In genomic region chr14:90402009-90402408, GRCh38 we compare ENCODE assay signal across 13 cellular contexts. TPM values are rescaled to one million over a fixed set of nuclear protein-coding genes. Genes with fewer than 3 reads are reported as not detected.
DNase-seq lines count a peak whose midpoint lies in the region; ATAC-seq lines count a peak whose summit lies in the region.
"Had no signal": no experiment of that assay in that cellular context is flagged by ENCODE, and none has a peak within 500 bp of the region (broad histone marks: within the 10 kb centered on the region; RNA-seq: fewer than 3 reads in every experiment).

No MANE protein-coding gene starts in this region.

- peaks cover 84% of the 10 kb centered on the region for H3K36me3 Mint-ChIP-seq in activated CD4-positive, alpha-beta T cell treated with anti-CD3 and anti-CD28 coated beads, Interleukin-2, amount 10 ng/mL, durations not matched to agents 7 days and 5 days (ENCODE audit: low read depth)
- H3K36me3 Mint-ChIP-seq in stimulated activated effector memory CD8-positive, alpha-beta T cell treated with anti-CD3 and anti-CD28 coated beads, Interleukin-12 subunit alpha, Interleukin-12 subunit beta, amount 100 ng/mL, for 72 hours = peaks cover 100% of the 10 kb centered on the region

- no peaks in the 10 kb centered on the region for H3K27me3 ChIP-seq in esophagus (ENCODE audit: control insufficient read depth in 1 of 2, insufficient read depth in 2 of 2, low read length in 2 of 2)

- WGBS in esophagus, 2 donors = 76 to 77% methylated on average over 7 of the region's 7 CpGs

- H3K27ac Mint-ChIP-seq in activated CD4-positive, alpha-beta T cell treated with anti-CD3 and anti-CD28 coated beads, Interleukin-2, amount 10 ng/mL, durations not matched to agents 7 days and 5 days = peak overlapping the region; percentile 81
- H3K27ac Mint-ChIP-seq in stimulated activated effector memory CD8-positive, alpha-beta T cell treated with anti-CD3 and anti-CD28 coated beads, Interleukin-12 subunit alpha, Interleukin-12 subunit beta, amount 100 ng/mL, for 72 hours = peak overlapping the region; percentile 99
- H3K27ac Mint-ChIP-seq: nephron had no signal

- H3K4me1 Mint-ChIP-seq in activated CD4-positive, alpha-beta T cell treated with anti-CD3 and anti-CD28 coated beads, Interleukin-2, amount 10 ng/mL, durations not matched to agents 7 days and 5 days = peaks cover 62% of the 10 kb centered on the region
- peaks cover 80% of the 10 kb centered on the region for H3K4me1 Mint-ChIP-seq in stimulated activated effector memory CD8-positive, alpha-beta T cell treated with anti-CD3 and anti-CD28 coated beads, Interleukin-12 subunit alpha, Interleukin-12 subunit beta, amount 100 ng/mL, for 72 hours

- H3K27me3 Mint-ChIP-seq in activated CD4-positive, alpha-beta T cell treated with anti-CD3 and anti-CD28 coated beads, Interleukin-2, amount 10 ng/mL, durations not matched to agents 7 days and 5 days = no peaks in the 10 kb centered on the region

- CTCF ChIA-PET in activated CD4-positive, alpha-beta T cell treated with anti-CD3 and anti-CD28 coated beads, Interleukin-2, amount 10 ng/mL, durations not matched to agents 7 days and 5 days (lab: Charles Lee) = interaction anchor here (1.2 to 1.6 kb wide), 3 partner anchors 18 to 357 kb away, joined by 3 to 4 read pairs (median 4); no protein-coding TSS in a partner anchor

- no peaks in the 10 kb centered on the region for H3K9me3 ChIP-seq in esophagus (ENCODE audit: control insufficient read depth in 2 of 2, insufficient read depth in 1 of 2, low read depth in 1 of 2, low read length in 1 of 2)

- DNase-seq in activated CD4-positive, alpha-beta T cell treated with anti-CD3 and anti-CD28 coated beads, Interleukin-2, amount 10 ng/mL, durations not matched to agents 7 days and 5 days = peak; percentile 40
- no peak for DNase-seq in activated CD4-positive, alpha-beta T cell treated with anti-CD3 and anti-CD28 coated beads, Interleukin-2, amount 50 U/mL, for 1 hour
- DNase-seq in UCSD-AML1 (lab: John Stamatoyannopoulos, UW; ENCODE audit: unreplicated experiment) (peak; percentile 52), posterior cingulate gyrus (no peak), pons (ENCODE audit: low spot score) (no peak)
- DNase-seq in stimulated activated effector memory CD8-positive, alpha-beta T cell treated with anti-CD3 and anti-CD28 coated beads, Interleukin-12 subunit alpha, Interleukin-12 subunit beta, amount 100 ng/mL, for 72 hours (ENCODE audit: low spot score in 2 of 2) = no peak
- DNase-seq: activated CD4-positive, alpha-beta T cell treated with anti-CD3 and anti-CD28 coated beads for 4 hours; foreskin fibroblast; small intestine had no signal

- POLR2A ChIA-PET in activated CD4-positive, alpha-beta T cell treated with anti-CD3 and anti-CD28 coated beads, Interleukin-2, amount 10 ng/mL, durations not matched to agents 7 days and 5 days (lab: Charles Lee) = interaction anchor here (0.7 kb wide), 1 partner anchor 22 kb away, joined by 5 read pairs; no protein-coding TSS in a partner anchor

- no peaks in the 10 kb centered on the region for H3K9me3 Mint-ChIP-seq in activated CD4-positive, alpha-beta T cell treated with anti-CD3 and anti-CD28 coated beads, Interleukin-2, amount 10 ng/mL, durations not matched to agents 7 days and 5 days
- H3K9me3 Mint-ChIP-seq in stimulated activated effector memory CD8-positive, alpha-beta T cell treated with anti-CD3 and anti-CD28 coated beads, Interleukin-12 subunit alpha, Interleukin-12 subunit beta, amount 100 ng/mL, for 72 hours = no peaks in the 10 kb centered on the region
- H3K9me3 Mint-ChIP-seq: nephron had no signal

- H3K4me1 ChIP-seq in esophagus (ENCODE audit: control insufficient read depth in 2 of 2, insufficient read depth in 2 of 2, low read length in 1 of 2) = no peaks in the 10 kb centered on the region

- peaks cover 11 to 24% of the 10 kb centered on the region in 2 donors for H3K36me3 ChIP-seq in esophagus (ENCODE audit: control insufficient read depth in 2 of 2, insufficient read depth in 2 of 2, low read length in 1 of 2)

- H3K4me3 ChIP-seq in esophagus (ENCODE audit: low read depth in 1 of 2, low read length in 2 of 2) = no peak overlapping the region

- H3K4me3 Mint-ChIP-seq in activated CD4-positive, alpha-beta T cell treated with anti-CD3 and anti-CD28 coated beads, Interleukin-2, amount 10 ng/mL, durations not matched to agents 7 days and 5 days = peak overlapping the region; percentile 37
- H3K4me3 Mint-ChIP-seq in stimulated activated effector memory CD8-positive, alpha-beta T cell treated with anti-CD3 and anti-CD28 coated beads, Interleukin-12 subunit alpha, Interleukin-12 subunit beta, amount 100 ng/mL, for 72 hours = peak overlapping the region; percentile 91
- H3K4me3 Mint-ChIP-seq: nephron had no signal

- no peak for ATAC-seq in stimulated activated effector memory CD8-positive, alpha-beta T cell treated with anti-CD3 and anti-CD28 coated beads, Interleukin-12 subunit alpha, Interleukin-12 subunit beta, amount 100 ng/mL, for 72 hours
- no peak for ATAC-seq in HG02588 (IDR thresholded peaks at IDR 0.05; ENCODE audit: unreplicated experiment)
- ATAC-seq: SK-N-SH treated with all-trans-retinoic acid at 6 μM for 48 hours had no signal

- H3K27ac ChIP-seq in esophagus (ENCODE audit: low read depth in 2 of 2, low read length in 1 of 2) = peak overlapping the region; percentile 20 to 45

- intact Hi-C loops in posterior cingulate gyrus (cut with DNase I) = loop anchor here (5.0 kb wide), 1 partner anchor 160 kb away; no protein-coding TSS in a partner anchor

RNA-seq across cellular contexts. Expression of gene CALM1, which starts 5.2 kb away (rescaled TPM):
- total RNA-seq in activated CD4-positive, alpha-beta T cell treated with anti-CD3 and anti-CD28 coated beads, Interleukin-2, amount 10 ng/mL, durations not matched to agents 7 days and 5 days = 100 to 1,000 TPM; 859 to 914 TPM
- 100 to 1,000 TPM; 487 to 518 TPM for polyA plus RNA-seq in esophagus

Comparison
In these comparisons a context has a peak if more than half of its experiments do, and no peak if none do; other contexts are left out.
1. DNase-seq: peak in activated CD4-positive, alpha-beta T cell treated with anti-CD3 and anti-CD28 coated beads, Interleukin-2, amount 10 ng/mL, durations not matched to agents 7 days and 5 days (single experiment) and UCSD-AML1 (single experiment); none in activated CD4-positive, alpha-beta T cell treated with anti-CD3 and anti-CD28 coated beads, Interleukin-2, amount 50 U/mL, for 1 hour (single experiment), stimulated activated effector memory CD8-positive, alpha-beta T cell treated with anti-CD3 and anti-CD28 coated beads, Interleukin-12 subunit alpha, Interleukin-12 subunit beta, amount 100 ng/mL, for 72 hours (0 of 2), posterior cingulate gyrus (0 of 10) and pons (single experiment).